7 cellular contexts compared by ENCODE assay signal in genomic region chrX:132216806-132217202, GRCh38. TPM values are rescaled to one million over a fixed set of nuclear protein-coding genes. Genes with fewer than 3 reads are reported as not detected.
A peak's percentile ranks its signal among the peaks of the same experiment; 100 is the strongest.
DNase-seq lines count a peak whose midpoint lies in the region; ATAC-seq and TF ChIP-seq lines count a peak whose summit lies in the region.

No MANE protein-coding gene starts in this region.

- no peak for TF ChIP-seq POLR2A in ovary (IDR thresholded peaks at IDR 0.05)

- no peak for TF ChIP-seq CTCF in epithelial cell of proximal tubule (conservative IDR thresholded peaks at IDR 0.05; ENCODE audit: low read depth, low read length)
- TF ChIP-seq CTCF in ovary (IDR thresholded peaks at IDR 0.05), result no peak

- H3K4me3 ChIP-seq in epithelial cell of proximal tubule (ENCODE audit: low read depth, low read length) (peak overlapping the region; percentile 72), ovary (peak overlapping the region; percentile 74)

- peaks cover 21% of the 10 kb centered on the region for H3K4me1 Mint-ChIP-seq in T-helper 17 cell

- ATAC-seq in GM18867 (IDR thresholded peaks at IDR 0.05; ENCODE audit: unreplicated experiment) (peak; percentile 13), HG02798 (IDR thresholded peaks at IDR 0.05; ENCODE audit: poor library complexity, unreplicated experiment) (peak; percentile 4), T-helper 17 cell (peak; percentile 64)

- H3K27ac Mint-ChIP-seq in T-helper 17 cell, result peak overlapping the region; percentile 94

- H3K36me3 Mint-ChIP-seq in T-helper 17 cell (ENCODE audit: low read depth), result peaks cover 2% of the 10 kb centered on the region

- no peak for TF ChIP-seq EP300 in ovary (IDR thresholded peaks at IDR 0.05)

- H3K27me3 ChIP-seq in ovary, result no peaks in the 10 kb centered on the region

- 24 to 37% (median 31%) methylated on average over 11 of the region's 11 CpGs for whole genome bisulfite sequencing in ovary, 3 donors

- no peaks in the 10 kb centered on the region for H3K4me1 ChIP-seq in ovary (ENCODE audit: insufficient read depth)

- no peaks in the 10 kb centered on the region for H3K9me3 ChIP-seq in T-helper 17 cell (ENCODE audit: control insufficient read depth, low read length, poor library complexity, severe bottlenecking)
- H3K9me3 ChIP-seq in ovary, result no peaks in the 10 kb centered on the region

- intact Hi-C loops in ovary (cut with DNase I), result no loop called here

- no peaks in the 10 kb centered on the region for H3K27me3 Mint-ChIP-seq in T-helper 17 cell

- H3K27ac ChIP-seq in ovary, result peak overlapping the region; percentile 93

- H3K36me3 ChIP-seq in ovary, result no peaks in the 10 kb centered on the region

- H3K4me3 Mint-ChIP-seq in T-helper 17 cell, result peak overlapping the region; percentile 94

- DNase-seq in T-helper 17 cell (peak in 1 of 3 donors; percentile 4), epithelial cell of proximal tubule (ENCODE audit: low read depth) (no peak), ovary (no peak), NCI-H446 (lab: John Stamatoyannopoulos, UW) (no peak), NCI-H446 treated with DMSO at 0.1 percent for 48 hours (lab: John Stamatoyannopoulos, UW) (no peak)

RNA-seq across cellular contexts. Expression of gene RAP2C, which starts 2.4 kb away (rescaled TPM):
- 10 to 100 TPM; 38.5 to 47.2 TPM for total RNA-seq in T-helper 17 cell
- 16.4 and 19.6 TPM in 2 replicates for total RNA-seq in epithelial cell of proximal tubule
- 10 to 100 TPM; 14.9 to 21.8 (median 17.8) TPM for total RNA-seq in ovary
- polyA plus RNA-seq in ovary, result 10 to 100 TPM in 1 of 2 donors, 1 to 10 TPM in 1; 9.1 to 18.6 TPM

Comparison
In these comparisons a context has a peak if more than half of its experiments do, and no peak if none do; other contexts are left out.
1. ATAC-seq: peak in every context shown above with its lines; median percentile 64 in T-helper 17 cell; 13 in GM18867; 4 in HG02798.